1 cellular context compared by ENCODE assay signal in the genomic region with DNA sequence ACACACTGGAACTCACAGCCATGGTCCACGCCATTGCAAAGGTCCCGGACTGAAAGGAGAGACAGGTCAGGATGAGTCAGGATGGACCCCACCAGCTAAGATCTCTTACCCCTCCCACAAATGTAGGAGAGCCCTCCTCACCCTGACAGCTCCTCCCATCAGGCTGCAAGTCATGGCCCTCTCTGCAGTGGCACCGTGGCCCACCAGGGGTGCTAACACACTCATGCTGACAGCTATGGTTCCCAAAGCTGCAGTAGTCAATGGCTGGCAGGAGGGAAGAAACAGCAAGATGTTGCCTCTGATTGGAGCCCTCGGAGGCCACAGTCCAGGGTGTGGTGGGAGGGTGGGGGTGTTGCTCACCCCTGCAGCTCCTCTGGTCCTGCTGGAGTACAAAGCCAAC.
TF ChIP-seq lines count a peak whose summit lies in the region.

No MANE protein-coding gene starts in this region.

TF ChIP-seq in A549, 52 proteins besides CTCF, POLR2A, EP300 and RAD21 (continued from another document):
- no peak for TF ChIP-seq RARB (CRISPR knock-in tag; IDR thresholded peaks at IDR 0.05)
- TF ChIP-seq KDM5A (IDR thresholded peaks at IDR 0.05), result no peak
- no peak for TF ChIP-seq HDAC2 (IDR thresholded peaks at IDR 0.05)
